Comparison of ENCODE assay signal across 11 cellular contexts in genomic region chr21:22941779-22942178, GRCh38.
"Had no signal": no experiment of that assay in that cellular context is flagged by ENCODE, and none has a peak within 500 bp of the region (broad histone marks: within the 10 kb centered on the region; RNA-seq: fewer than 3 reads in every experiment).

No MANE protein-coding gene starts in this region.

- H3K27ac ChIP-seq: GM23248 had no signal

- DNase-seq: GM23248, GOT3, H7, H9, HCEC 1CT, HFFc6 had no signal

- H3K9me3 ChIP-seq: HAP-1 had no signal

- ATAC-seq: GM23338, HCT116 had no signal

- H3K4me1 ChIP-seq: HAP-1 had no signal

- FAIRE-seq: H1, H54 had no signal

- H3K36me3 ChIP-seq: HAP-1 had no signal

- H3K4me3 ChIP-seq: GM23248, GM23338, HAP-1 had no signal

- H3K9ac ChIP-seq: GM23248 had no signal

- H3K4me2 ChIP-seq: GM23338 had no signal

- H2AFZ ChIP-seq: GM23248, GM23338 had no signal
